Comparison of ENCODE assay signal across 25 cellular contexts in genomic region chr6:1473166-1473565, GRCh38.
"Had no signal": no experiment of that assay in that cellular context is flagged by ENCODE, and none has a peak within 500 bp of the region (broad histone marks: within the 10 kb centered on the region; RNA-seq: fewer than 3 reads in every experiment).

No MANE protein-coding gene starts in this region.

- H3K4me1 ChIP-seq: right atrium auricular region, stomach, thyroid gland, upper lobe of left lung had no signal

- H3K4me3 ChIP-seq: hepatocyte, right atrium auricular region, stomach, thyroid gland, upper lobe of left lung had no signal

- H3K27ac ChIP-seq: hepatocyte, right atrium auricular region, stomach, thyroid gland, upper lobe of left lung had no signal

- H2AFZ ChIP-seq: hepatocyte had no signal

- H3K27me3 ChIP-seq: hepatocyte, right atrium auricular region, thyroid gland, upper lobe of left lung had no signal

- H3K79me2 ChIP-seq: hepatocyte had no signal

- H3K4me2 ChIP-seq: hepatocyte had no signal

- H3K36me3 ChIP-seq: right atrium auricular region, stomach, thyroid gland, upper lobe of left lung had no signal

- DNase-seq: activated CD4-positive, alpha-beta memory T cell treated with anti-CD3 and anti-CD28 coated beads, Interleukin-2, amount 10 ng/mL, durations not matched to agents 7 days and 5 days; activated CD4-positive, alpha-beta T cell treated with anti-CD3 and anti-CD28 coated beads for 1 hour; activated CD4-positive, alpha-beta T cell treated with anti-CD3 and anti-CD28 coated beads, Interleukin-2, amount 10 ng/mL, durations not matched to agents 7 days and 5 days; activated CD8-positive, alpha-beta memory T cell treated with anti-CD3 and anti-CD28 coated beads, Interleukin-2, amount 50 U/mL, for 48 hours; activated gamma-delta T cell; activated naive CD4-positive, alpha-beta T cell treated with anti-CD3 and anti-CD28 coated beads, Interleukin-2, amount 10 ng/mL, durations not matched to agents 7 days and 5 days; activated naive CD8-positive, alpha-beta T cell treated with anti-CD3 and anti-CD28 coated beads, Interleukin-2, amount 10 ng/mL, durations not matched to agents 7 days and 5 days; activated T-cell treated with anti-CD3 and anti-CD28 coated beads, Interleukin-2, amount 50 U/mL, for 24 hours; amygdala; dermis blood vessel endothelial cell; effector CD4-positive, alpha-beta T cell; glutamatergic neuron; kidney; left colon; midbrain; naive thymus-derived CD8-positive, alpha-beta T cell; stimulated activated CD4-positive, alpha-beta T cell treated with anti-CD3 and anti-CD28 coated beads, Interleukin-15, amount 100 ng/mL, for 24 hours; stimulated activated CD4-positive, alpha-beta T cell treated with anti-CD3 and anti-CD28 coated beads, Interleukin-2, amount 100 ng/mL, for 24 hours; stimulated activated naive B cell treated with anti-CD40 and anti-IgM and Interleukin-4, amounts not matched to agents 10 μg/mL and 1 μg/mL and 100 μg/mL, for 72 hours; stomach; T-helper 2 cell; thyroid gland; upper lobe of left lung had no signal

- H3K9me3 ChIP-seq: right atrium auricular region, stomach, thyroid gland, upper lobe of left lung had no signal
